In genomic region chr20:57291694-57292093, GRCh38 we compare ENCODE assay signal across 1 cellular context.
TF ChIP-seq lines count a peak whose summit lies in the region.

No MANE protein-coding gene starts in this region.

TF ChIP-seq in H1, 55 proteins besides CTCF, POLR2A, EP300 and RAD21:
- TF ChIP-seq CHD2 (IDR thresholded peaks at IDR 0.05; ENCODE audit: low read length) (no peak), CHD1 (IDR thresholded peaks at IDR 0.05; ENCODE audit: low read depth, low read length) (no peak), TCF12 (IDR thresholded peaks at IDR 0.05; ENCODE audit: low read depth, low read length) (no peak), CHD7 (IDR thresholded peaks at IDR 0.05; ENCODE audit: insufficient replicate concordance, low read length) (no peak), CBX5 (IDR thresholded peaks at IDR 0.05; ENCODE audit: low read depth, low read length) (no peak), JUND (IDR thresholded peaks at IDR 0.05; ENCODE audit: low read length) (no peak), HDAC6 (IDR thresholded peaks at IDR 0.05; ENCODE audit: low read depth, low read length) (no peak), E2F6 (IDR thresholded peaks at IDR 0.05) (no peak), BCL11A (IDR thresholded peaks at IDR 0.05; ENCODE audit: low read depth in 2 of 2, low read length in 2 of 2) (no peak), POU5F1 (IDR thresholded peaks at IDR 0.05; ENCODE audit: low read depth, low read length) (no peak), NRF1 (IDR thresholded peaks at IDR 0.05; ENCODE audit: low read depth, low read length) (no peak)
